In the genomic region with DNA sequence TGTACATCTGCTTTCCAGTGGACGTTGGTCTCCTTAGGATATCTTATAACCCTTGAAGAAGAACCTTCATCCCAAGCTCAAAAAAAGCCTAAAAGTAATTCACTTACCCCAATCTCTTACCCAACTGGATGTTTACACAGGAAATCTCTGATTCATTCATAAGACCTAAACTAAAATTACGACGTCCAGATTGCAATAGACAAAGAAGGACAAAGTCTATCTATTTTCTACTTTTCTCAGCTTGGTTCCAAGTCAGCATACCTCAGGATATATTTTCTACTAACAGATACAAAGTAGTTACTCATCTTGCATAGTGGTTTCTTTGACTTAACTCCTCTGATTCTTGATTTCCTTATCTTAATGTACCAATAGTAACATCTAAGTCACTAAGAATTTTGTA, we compare ENCODE assay signal across 29 cellular contexts.
"Had no signal": no experiment of that assay in that cellular context is flagged by ENCODE, and none has a peak within 500 bp of the region (broad histone marks: within the 10 kb centered on the region; RNA-seq: fewer than 3 reads in every experiment).

No MANE protein-coding gene starts in this region.

- DNase-seq: activated B cell treated with CpG ODN at 0.5 μM for 24 hours; activated CD4-positive, alpha-beta T cell treated with anti-CD3 and anti-CD28 coated beads for 1 hour; activated CD4-positive, alpha-beta T cell treated with anti-CD3 and anti-CD28 coated beads, Interleukin-2, amount 10 ng/mL, durations not matched to agents 24 days and 14 days; activated CD4-positive, alpha-beta T cell treated with anti-CD3 and anti-CD28 coated beads, Interleukin-2, amount 50 U/mL, for 48 hours; activated CD8-positive, alpha-beta memory T cell treated with anti-CD3 and anti-CD28 coated beads, Interleukin-2, amount 10 ng/mL, durations not matched to agents 7 days and 5 days; activated effector memory CD4-positive, alpha-beta T cell treated with Interleukin-2 at 50 U/mL for 16 hours; activated naive CD4-positive, alpha-beta T cell; activated T-cell treated with anti-CD3 and anti-CD28 coated beads, Interleukin-2, amount 50 U/mL, for 24 hours; amniotic stem cell; KG1; NCI-H1092; NCI-H1417 treated with DMSO at 0.1 percent for 48 hours; NCI-H1694; NCI-H2029 treated with DMSO at 0.1 percent for 48 hours; NCI-H510A treated with DMSO at 0.1 percent for 48 hours; NCI-H69; NK-92 treated with Interleukin-12 subunit alpha and Interleukin-12 subunit beta, amount 100 ng/mL, for 24 hours; OCI-M1; Peyer's patch; Right ventricle myocardium superior; SJCRH30; T-cell; T-helper 2 cell; T1000 had no signal

- H3K4me1 ChIP-seq: ascending aorta, Peyer's patch, SJCRH30 had no signal

- H3K4me1 Mint-ChIP-seq: activated B cell treated with CpG ODN at 0.5 μM for 24 hours; activated CD4-positive, alpha-beta T cell treated with anti-CD3 and anti-CD28 coated beads, Interleukin-2, amount 10 ng/mL, durations not matched to agents 24 days and 14 days; activated CD8-positive, alpha-beta memory T cell treated with anti-CD3 and anti-CD28 coated beads, Interleukin-2, amount 10 ng/mL, durations not matched to agents 7 days and 5 days; activated naive CD4-positive, alpha-beta T cell treated with anti-CD3 and anti-CD28 coated beads, Interleukin-2, amount 50 U/mL, for 24 hours; T-cell had no signal

- H3K9me3 Mint-ChIP-seq: activated CD4-positive, alpha-beta T cell treated with anti-CD3 and anti-CD28 coated beads, Interleukin-2, amount 10 ng/mL, durations not matched to agents 24 days and 14 days; activated naive CD4-positive, alpha-beta T cell treated with anti-CD3 and anti-CD28 coated beads, Interleukin-2, amount 50 U/mL, for 24 hours; activated T-helper 1 cell treated with anti-CD3 and anti-CD28 coated beads, Interleukin-12 subunit alpha, Interleukin-12 subunit beta, Interleukin-2, Interleukin-4 antibody, amounts not matched to agents 30 ng/mL and 10 ng/mL and 1 ng/mL, durations not matched to agents 14 hours and 24 hours and 36 hours; brain had no signal

- H3K4me3 ChIP-seq: ascending aorta, Peyer's patch, SJCRH30 had no signal

- H3K4me3 Mint-ChIP-seq: activated B cell treated with CpG ODN at 0.5 μM for 24 hours; activated CD4-positive, alpha-beta T cell treated with anti-CD3 and anti-CD28 coated beads, Interleukin-2, amount 10 ng/mL, durations not matched to agents 24 days and 14 days; activated CD8-positive, alpha-beta memory T cell treated with anti-CD3 and anti-CD28 coated beads, Interleukin-2, amount 10 ng/mL, durations not matched to agents 7 days and 5 days; activated naive CD4-positive, alpha-beta T cell treated with anti-CD3 and anti-CD28 coated beads, Interleukin-2, amount 50 U/mL, for 24 hours; activated T-cell treated with anti-CD3 and anti-CD28 coated beads, Interleukin-2, amount 50 U/mL, for 24 hours; activated T-helper 1 cell treated with anti-CD3 and anti-CD28 coated beads, Interleukin-12 subunit alpha, Interleukin-12 subunit beta, Interleukin-2, Interleukin-4 antibody, amounts not matched to agents 30 ng/mL and 10 ng/mL and 1 ng/mL, durations not matched to agents 14 hours and 24 hours and 36 hours; brain; T-cell had no signal

- H3K27me3 ChIP-seq: ascending aorta, Peyer's patch, SJCRH30 had no signal

- H3K9me3 ChIP-seq: ascending aorta, Peyer's patch, SJCRH30 had no signal

- H3K36me3 Mint-ChIP-seq: activated CD8-positive, alpha-beta memory T cell treated with anti-CD3 and anti-CD28 coated beads, Interleukin-2, amount 10 ng/mL, durations not matched to agents 7 days and 5 days; activated naive CD4-positive, alpha-beta T cell treated with anti-CD3 and anti-CD28 coated beads, Interleukin-2, amount 50 U/mL, for 24 hours; brain; T-cell had no signal

- H3K27me3 Mint-ChIP-seq: activated B cell treated with CpG ODN at 0.5 μM for 24 hours; activated CD4-positive, alpha-beta T cell treated with anti-CD3 and anti-CD28 coated beads, Interleukin-2, amount 10 ng/mL, durations not matched to agents 24 days and 14 days; activated CD8-positive, alpha-beta memory T cell treated with anti-CD3 and anti-CD28 coated beads, Interleukin-2, amount 10 ng/mL, durations not matched to agents 7 days and 5 days; activated naive CD4-positive, alpha-beta T cell treated with anti-CD3 and anti-CD28 coated beads, Interleukin-2, amount 50 U/mL, for 24 hours; activated T-cell treated with anti-CD3 and anti-CD28 coated beads, Interleukin-2, amount 50 U/mL, for 24 hours; brain; T-cell had no signal

- H3K36me3 ChIP-seq: ascending aorta, Peyer's patch, SJCRH30 had no signal

- H3K27ac ChIP-seq: ascending aorta, Peyer's patch, RWPE1, SJCRH30 had no signal

- H3K27ac Mint-ChIP-seq: activated B cell treated with CpG ODN at 0.5 μM for 24 hours; activated CD4-positive, alpha-beta T cell treated with anti-CD3 and anti-CD28 coated beads, Interleukin-2, amount 10 ng/mL, durations not matched to agents 24 days and 14 days; activated CD8-positive, alpha-beta memory T cell treated with anti-CD3 and anti-CD28 coated beads, Interleukin-2, amount 10 ng/mL, durations not matched to agents 7 days and 5 days; activated naive CD4-positive, alpha-beta T cell treated with anti-CD3 and anti-CD28 coated beads, Interleukin-2, amount 50 U/mL, for 24 hours; activated T-cell treated with anti-CD3 and anti-CD28 coated beads, Interleukin-2, amount 50 U/mL, for 24 hours; activated T-helper 1 cell treated with anti-CD3 and anti-CD28 coated beads, Interleukin-12 subunit alpha, Interleukin-12 subunit beta, Interleukin-2, Interleukin-4 antibody, amounts not matched to agents 30 ng/mL and 10 ng/mL and 1 ng/mL, durations not matched to agents 14 hours and 24 hours and 36 hours; brain; T-cell had no signal
